In genomic region chr3:161265916-161266571, GRCh38 we compare ENCODE assay signal across 23 cellular contexts. TPM values are rescaled to one million over a fixed set of nuclear protein-coding genes. Genes with fewer than 3 reads are reported as not detected.
DNase-seq lines count a peak whose midpoint lies in the region; ATAC-seq and TF ChIP-seq lines count a peak whose summit lies in the region.
"Had no signal": no experiment of that assay in that cellular context is flagged by ENCODE, and none has a peak within 500 bp of the region (broad histone marks: within the 10 kb centered on the region; RNA-seq: fewer than 3 reads in every experiment).

No MANE protein-coding gene starts in this region.

- H3K27me3 ChIP-seq in breast epithelium (no peaks in the 10 kb centered on the region), SJCRH30 (no peaks in the 10 kb centered on the region)
- H3K27me3 ChIP-seq: right lobe of liver, tibial nerve had no signal

- no TSS peak for BruUV-seq in MCF 10A (replicated peaks; lab: Mats Ljungman, UMichigan)

- TF ChIP-seq CTCF in MCF 10A (IDR thresholded peaks at IDR 0.05; ENCODE audit: unreplicated experiment) = no peak
- TF ChIP-seq CTCF in breast epithelium (IDR thresholded peaks at IDR 0.05) = no peak
- TF ChIP-seq CTCF in foreskin fibroblast (IDR thresholded peaks at IDR 0.05; ENCODE audit: low read depth, low read length) = no peak

- no peaks in the 10 kb centered on the region for H3K27me3 Mint-ChIP-seq in MCF 10A (ENCODE audit: insufficient read depth, unreplicated experiment)
- H3K27me3 Mint-ChIP-seq: activated naive CD8-positive, alpha-beta T cell treated with anti-CD3 and anti-CD28 coated beads, Interleukin-2, amount 10 ng/mL, durations not matched to agents 7 days and 5 days had no signal

- H3K4me3 ChIP-seq in breast epithelium (no peak overlapping the region), SJCRH30 (no peak overlapping the region), foreskin fibroblast (ENCODE audit: low read depth in 1 of 2, low read length in 2 of 2) (no peak overlapping the region)
- H3K4me3 ChIP-seq: mucosa of descending colon, right lobe of liver, tibial nerve had no signal

- CTCF ChIA-PET in MCF 10A (lab: Yijun Ruan, JAX) = interaction anchor here (0.7 to 2.0 kb wide), 4 partner anchors 10 to 424 kb away, joined by 3 to 6 read pairs (median 3); no protein-coding TSS in a partner anchor

- H3K4me1 ChIP-seq in breast epithelium = no peaks in the 10 kb centered on the region
- H3K4me1 ChIP-seq in SJCRH30 = peaks cover 5% of the 10 kb centered on the region; the same call in 1 of the 2 replicates

- no peak for ATAC-seq in GM21717 (IDR thresholded peaks at IDR 0.05; ENCODE audit: unreplicated experiment)
- ATAC-seq in HG02970 (IDR thresholded peaks at IDR 0.05; ENCODE audit: low FRiP score, unreplicated experiment) = no peak
- ATAC-seq in GM19452 (IDR thresholded peaks at IDR 0.05; ENCODE audit: unreplicated experiment) = no peak
- ATAC-seq: activated CD8-positive, alpha-beta T cell treated with anti-CD3 and anti-CD28 coated beads, Interleukin-2, amount 10 ng/mL, durations not matched to agents 7 days and 5 days; mucosa of descending colon had no signal

- H3K36me3 ChIP-seq in breast epithelium = no peaks in the 10 kb centered on the region
- no peaks in the 10 kb centered on the region for H3K36me3 ChIP-seq in SJCRH30
- H3K36me3 ChIP-seq: right lobe of liver had no signal

- no peak overlapping the region for H3K27ac ChIP-seq in breast epithelium
- peak overlapping the region; percentile 40 for H3K27ac ChIP-seq in SJCRH30
- H3K27ac ChIP-seq: tibial nerve had no signal

- peaks cover 6% of the 10 kb centered on the region for H3K9me3 Mint-ChIP-seq in MCF 10A (ENCODE audit: unreplicated experiment)

- H3K36me3 Mint-ChIP-seq in MCF 10A (ENCODE audit: insufficient read depth, unreplicated experiment) = peaks cover 11% of the 10 kb centered on the region

- no peak for TF ChIP-seq POLR2A in breast epithelium (IDR thresholded peaks at IDR 0.05)

- POLR2A ChIA-PET in MCF 10A (lab: Yijun Ruan, JAX) = interaction anchor here (0.6 to 1.4 kb wide), 4 partner anchors 26 to 154 kb away, joined by 3 to 5 read pairs (median 3); no protein-coding TSS in a partner anchor

- H3K27ac Mint-ChIP-seq in MCF 10A (ENCODE audit: low read depth, unreplicated experiment) = no peak overlapping the region
- H3K27ac Mint-ChIP-seq: activated CD8-positive, alpha-beta T cell treated with anti-CD3 and anti-CD28 coated beads, Interleukin-2, amount 10 ng/mL, durations not matched to agents 7 days and 5 days; activated naive CD8-positive, alpha-beta T cell treated with anti-CD3 and anti-CD28 coated beads, Interleukin-2, amount 10 ng/mL, durations not matched to agents 7 days and 5 days had no signal

- H3K4me3 Mint-ChIP-seq in MCF 10A (ENCODE audit: unreplicated experiment) = no peak overlapping the region
- H3K4me3 Mint-ChIP-seq: activated CD8-positive, alpha-beta T cell treated with anti-CD3 and anti-CD28 coated beads, Interleukin-2, amount 10 ng/mL, durations not matched to agents 7 days and 5 days; activated naive CD8-positive, alpha-beta T cell treated with anti-CD3 and anti-CD28 coated beads, Interleukin-2, amount 10 ng/mL, durations not matched to agents 7 days and 5 days; neural crest cell had no signal

- peak; percentile 16 for DNase-seq in MCF 10A (ENCODE audit: unreplicated experiment)
- no peak for DNase-seq in breast epithelium (ENCODE audit: low spot score in 2 of 2)
- DNase-seq in SJCRH30 = no peak
- peak; percentile 10 to 22 for DNase-seq in foreskin fibroblast
- no peak for DNase-seq in SIG-M5 treated with dmso at 0.1 percent for 504 hours (lab: John Stamatoyannopoulos, UW; ENCODE audit: unreplicated experiment)
- DNase-seq: activated CD8-positive, alpha-beta T cell treated with anti-CD3 and anti-CD28 coated beads, Interleukin-2, amount 10 ng/mL, durations not matched to agents 7 days and 5 days; activated effector memory CD4-positive, alpha-beta T cell treated with anti-CD3 and anti-CD28 coated beads, Interleukin-2, amount 50 U/mL, for 16 hours; activated naive CD8-positive, alpha-beta T cell treated with anti-CD3 and anti-CD28 coated beads, Interleukin-2, amount 10 ng/mL, durations not matched to agents 7 days and 5 days; activated T-cell treated with anti-CD3 and anti-CD28 coated beads for 4 hours; DMS79; hypothalamus; MM.1S; mucosa of descending colon; NCI-H82; posterior cingulate gyrus; right lobe of liver; Right ventricle myocardium superior; T-helper 1 cell had no signal

- intact Hi-C loops in MCF 10A (cut with micrococcal nuclease) = loop anchor here (5.0 kb wide), 1 partner anchor 44 kb away; the partner anchor contains the start of gene NMD3
- intact Hi-C loops in breast epithelium (cut with DNase I; ENCODE audit: low total_unique reads) = no loop called here

- H3K9me3 ChIP-seq in breast epithelium = no peaks in the 10 kb centered on the region
- no peaks in the 10 kb centered on the region for H3K9me3 ChIP-seq in SJCRH30 (replicated peaks)
- H3K9me3 ChIP-seq: right lobe of liver had no signal

- H3K4me1 Mint-ChIP-seq in MCF 10A (ENCODE audit: insufficient read depth, unreplicated experiment) = peaks cover 19% of the 10 kb centered on the region
- H3K4me1 Mint-ChIP-seq: neural crest cell had no signal

RNA-seq across cellular contexts. Expression of gene NMD3, which starts 44.9 kb away (rescaled TPM):
- 84.6 and 89.6 TPM in 2 replicates for total RNA-seq in MCF 10A (2022)
- 10 to 100 TPM; 53.3 to 69.7 (median 56.0) TPM for total RNA-seq in breast epithelium
- 63.7 and 73.1 TPM in 2 replicates for total RNA-seq in SJCRH30 (2014; rRNA removed; shearing (Covaris generic))

Comparison
In these comparisons a context has a peak if more than half of its experiments do, and no peak if none do; other contexts are left out.
1. DNase-seq: peak in MCF 10A (single experiment) and foreskin fibroblast (2 of 2); none in breast epithelium (0 of 2), SJCRH30 (0 of 2) and SIG-M5 treated with dmso at 0.1 percent for 504 hours (single experiment).